In genomic region chr11:10520562-10520961, GRCh38 we compare ENCODE assay signal across 1 cellular context.
TF ChIP-seq lines count a peak whose summit lies in the region.

No MANE protein-coding gene starts in this region.

TF ChIP-seq in IMR-90, 13 proteins besides CTCF, POLR2A, EP300 and RAD21:
- TF ChIP-seq USF2 (IDR thresholded peaks at IDR 0.05; ENCODE audit: low read depth, low read length): no peak
- no peak for TF ChIP-seq RCOR1 (IDR thresholded peaks at IDR 0.05; ENCODE audit: insufficient replicate concordance, low read length)
- TF ChIP-seq RFX5 (IDR thresholded peaks at IDR 0.05; ENCODE audit: low read depth, low read length): no peak
- no peak for TF ChIP-seq MXI1 (IDR thresholded peaks at IDR 0.05; ENCODE audit: borderline replicate concordance, low read depth, low read length)
- peak; percentile 58 for TF ChIP-seq CEBPB (IDR thresholded peaks at IDR 0.05; ENCODE audit: low read depth, low read length)
TF ChIP-seq in IMR-90: peak in this region for 1.
